6 cellular contexts compared by ENCODE assay signal in the genomic region with DNA sequence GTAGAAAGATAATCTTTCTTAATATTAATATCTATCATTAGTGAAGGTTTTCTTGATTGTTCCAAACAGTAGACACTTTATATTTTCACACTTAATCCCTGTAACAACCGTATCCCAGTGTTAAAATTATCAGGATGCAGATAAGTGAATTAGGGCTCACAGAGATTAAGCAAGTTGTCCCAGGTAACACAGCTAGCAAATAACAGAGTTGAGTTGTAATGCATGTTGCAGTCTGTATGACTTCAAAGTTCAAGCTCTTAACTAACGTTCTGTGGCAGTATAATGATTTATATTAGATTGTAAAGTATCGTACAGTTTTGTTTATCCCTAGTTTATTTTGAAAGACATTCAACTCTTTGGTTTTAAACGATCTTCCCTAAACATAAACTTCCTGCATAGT.
"Had no signal": no experiment of that assay in that cellular context is flagged by ENCODE, and none has a peak within 500 bp of the region (broad histone marks: within the 10 kb centered on the region; RNA-seq: fewer than 3 reads in every experiment).

No MANE protein-coding gene starts in this region.

- ATAC-seq: K562 had no signal

- FAIRE-seq: HTR-8/SVneo, K562 had no signal

- H3K4me3 ChIP-seq: K562 had no signal

- H3K27ac ChIP-seq: HL-60 had no signal

- DNase-seq: IMR-90, KBM-7, KG1 had no signal
